1 cellular context compared by ENCODE assay signal in genomic region chr15:42337104-42337503, GRCh38. TPM values are rescaled to one million over a fixed set of nuclear protein-coding genes. Genes with fewer than 3 reads are reported as not detected.
"Had no signal": no experiment of that assay in that cellular context is flagged by ENCODE, and none has a peak within 500 bp of the region (broad histone marks: within the 10 kb centered on the region; RNA-seq: fewer than 3 reads in every experiment).

No MANE protein-coding gene starts in this region.

RNA-seq across cellular contexts. Expression of gene CAPN3, which starts 22.2 kb away (rescaled TPM):
- total RNA-seq: RPMI7951 had no signal
